31 cellular contexts compared by ENCODE assay signal in the genomic region with DNA sequence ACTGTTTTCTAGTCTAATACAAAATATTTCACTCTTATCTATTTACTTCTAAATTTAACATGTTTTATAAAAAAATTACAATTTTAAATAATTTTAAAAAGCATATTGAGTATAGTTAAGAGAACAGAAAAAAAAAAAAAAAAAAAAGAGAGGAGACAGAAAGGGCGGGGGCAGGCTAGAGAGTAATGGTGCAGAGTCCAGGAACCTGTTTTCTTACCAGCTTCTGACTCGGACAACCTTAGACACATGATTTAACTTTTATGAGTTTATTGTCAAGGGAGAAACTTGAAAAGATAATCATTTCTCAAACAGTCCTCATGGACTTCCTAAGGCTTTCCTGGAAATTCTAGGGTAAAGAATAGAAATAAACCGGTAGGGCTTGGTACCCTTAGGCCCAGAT.
"Had no signal": no experiment of that assay in that cellular context is flagged by ENCODE, and none has a peak within 500 bp of the region (broad histone marks: within the 10 kb centered on the region; RNA-seq: fewer than 3 reads in every experiment).

No MANE protein-coding gene starts in this region.

- DNase-seq: activated CD4-positive, alpha-beta T cell treated with anti-CD3 and anti-CD28 coated beads for 36 hours; activated CD4-positive, alpha-beta T cell treated with anti-CD3 and anti-CD28 coated beads, Interleukin-2, amount 10 ng/mL, durations not matched to agents 7 days and 5 days; activated CD4-positive, alpha-beta T cell treated with anti-CD3 and anti-CD28 coated beads, Interleukin-2, amount 50 U/mL, for 48 hours; activated CD8-positive, alpha-beta T cell treated with anti-CD3 and anti-CD28 coated beads, Interleukin-2, amount 10 ng/mL, durations not matched to agents 7 days and 5 days; activated effector memory CD4-positive, alpha-beta T cell treated with Interleukin-2 at 50 U/mL for 16 hours; activated naive CD4-positive, alpha-beta T cell; activated naive CD4-positive, alpha-beta T cell treated with anti-CD3 and anti-CD28 coated beads, Interleukin-2, amount 50 U/mL, for 16 hours; activated naive CD8-positive, alpha-beta T cell treated with anti-CD3 and anti-CD28 coated beads for 36 hours; activated T-cell treated with anti-CD3 and anti-CD28 coated beads, Interleukin-2, amount 50 U/mL, for 4 hours; amniotic stem cell; aorta; brain microvascular endothelial cell; Karpas-422; KBM-7; MG63; NCI-H1048; NCI-H1105 treated with DMSO at 0.1 percent for 48 hours; NCI-H1436; NCI-H1694; NCI-H1930; NCI-H2081 treated with DMSO at 0.1 percent for 48 hours; NCI-H226; NCI-H524 treated with DMSO at 0.1 percent for 48 hours; RPMI8226; SHP77 treated with DMSO at 0.1 percent for 48 hours; SK-N-SH had no signal

- H3K27me3 ChIP-seq: brain microvascular endothelial cell, MG63, Peyer's patch, SJSA1 had no signal

- H3K9me3 ChIP-seq: MG63, Peyer's patch, SJSA1, SK-N-SH had no signal

- H3K4me2 ChIP-seq: SK-N-SH had no signal

- H3K4me3 ChIP-seq: MG63, Peyer's patch, SJSA1 had no signal

- H3K9ac ChIP-seq: SK-N-SH had no signal

- FAIRE-seq: TTC549 had no signal

- H3K4me1 ChIP-seq: SJSA1 had no signal

- ATAC-seq: activated CD4-positive, alpha-beta T cell treated with anti-CD3 and anti-CD28 coated beads for 36 hours; activated CD4-positive, CD25-positive, alpha-beta regulatory T cell treated with anti-CD3 and anti-CD28 coated beads, Interleukin-2, amount 50 U/mL, for 24 hours; activated CD8-positive, alpha-beta T cell treated with anti-CD3 and anti-CD28 coated beads, Interleukin-2, amount 10 ng/mL, durations not matched to agents 7 days and 5 days; activated T-cell treated with anti-CD3 and anti-CD28 coated beads, Interleukin-2, amount 50 U/mL, for 4 hours; WTC11 had no signal

- H3K36me3 ChIP-seq: brain microvascular endothelial cell, MG63, SJSA1 had no signal

- H3K27ac ChIP-seq: brain microvascular endothelial cell, SJSA1 had no signal
